22 cellular contexts compared by ENCODE assay signal in genomic region chr9:92119581-92119980, GRCh38.
"Had no signal": no experiment of that assay in that cellular context is flagged by ENCODE, and none has a peak within 500 bp of the region (broad histone marks: within the 10 kb centered on the region; RNA-seq: fewer than 3 reads in every experiment).

No MANE protein-coding gene starts in this region.

- H3K27me3 ChIP-seq: breast epithelium, dorsolateral prefrontal cortex, upper lobe of right lung had no signal

- ATAC-seq: effector memory CD8-positive, alpha-beta T cell; esophagus mucosa; lower lobe of right lung; mucosa of descending colon; stimulated activated naive CD8-positive, alpha-beta T cell treated with anti-CD3 and anti-CD28 coated beads, Interleukin-15, Interleukin-2, amounts not matched to agents 100 U/mL and 50 U/mL, for 24 hours; upper lobe of right lung had no signal

- H3K27ac Mint-ChIP-seq: activated naive CD8-positive, alpha-beta T cell treated with anti-CD3 and anti-CD28 coated beads for 36 hours; effector memory CD8-positive, alpha-beta T cell; progenitor cell of endocrine pancreas had no signal

- DNase-seq: activated CD4-positive, alpha-beta T cell treated with anti-CD3 and anti-CD28 coated beads for 4 hours; activated CD4-positive, alpha-beta T cell treated with anti-CD3 and anti-CD28 coated beads, Interleukin-2, amount 50 U/mL, for 48 hours; activated CD4-positive, CD25-positive, alpha-beta regulatory T cell; activated naive CD4-positive, alpha-beta T cell treated with Interleukin-2 at 50 U/mL for 16 hours; activated naive CD8-positive, alpha-beta T cell treated with anti-CD3 and anti-CD28 coated beads for 36 hours; activated T-cell treated with anti-CD3 and anti-CD28 coated beads, Interleukin-2, amount 50 U/mL, for 48 hours; dorsolateral prefrontal cortex; effector memory CD8-positive, alpha-beta T cell; foreskin melanocyte; kidney; lower lobe of right lung; mesendoderm; mucosa of descending colon; retina; stimulated activated CD4-positive, alpha-beta T cell treated with anti-CD3 and anti-CD28 coated beads, Interleukin-4, amount 100 ng/mL, for 24 hours; stimulated activated naive CD8-positive, alpha-beta T cell treated with anti-CD3 and anti-CD28 coated beads, Interleukin-15, Interleukin-2, amounts not matched to agents 100 U/mL and 50 U/mL, for 24 hours; upper lobe of right lung had no signal

- H3K9me3 Mint-ChIP-seq: activated naive CD8-positive, alpha-beta T cell treated with anti-CD3 and anti-CD28 coated beads for 36 hours; central memory CD8-positive, alpha-beta T cell; effector memory CD8-positive, alpha-beta T cell; neural crest cell had no signal

- H3K4me3 Mint-ChIP-seq: activated naive CD8-positive, alpha-beta T cell treated with anti-CD3 and anti-CD28 coated beads for 36 hours; central memory CD8-positive, alpha-beta T cell; effector memory CD8-positive, alpha-beta T cell; neural crest cell had no signal

- H3K27ac ChIP-seq: breast epithelium, dorsolateral prefrontal cortex, lower lobe of right lung, upper lobe of right lung had no signal

- H3K4me3 ChIP-seq: breast epithelium, dorsolateral prefrontal cortex, lower lobe of right lung, mucosa of descending colon, upper lobe of right lung had no signal

- H3K4me1 Mint-ChIP-seq: activated naive CD8-positive, alpha-beta T cell treated with anti-CD3 and anti-CD28 coated beads for 36 hours had no signal

- H3K36me3 ChIP-seq: breast epithelium, lower lobe of right lung, upper lobe of right lung had no signal

- H3K4me1 ChIP-seq: breast epithelium had no signal

- H3K27me3 Mint-ChIP-seq: activated naive CD8-positive, alpha-beta T cell treated with anti-CD3 and anti-CD28 coated beads for 36 hours had no signal

- H3K9me3 ChIP-seq: breast epithelium, lower lobe of right lung, mucosa of descending colon, upper lobe of right lung had no signal
